Comparison of ENCODE assay signal across 22 cellular contexts in the genomic region with DNA sequence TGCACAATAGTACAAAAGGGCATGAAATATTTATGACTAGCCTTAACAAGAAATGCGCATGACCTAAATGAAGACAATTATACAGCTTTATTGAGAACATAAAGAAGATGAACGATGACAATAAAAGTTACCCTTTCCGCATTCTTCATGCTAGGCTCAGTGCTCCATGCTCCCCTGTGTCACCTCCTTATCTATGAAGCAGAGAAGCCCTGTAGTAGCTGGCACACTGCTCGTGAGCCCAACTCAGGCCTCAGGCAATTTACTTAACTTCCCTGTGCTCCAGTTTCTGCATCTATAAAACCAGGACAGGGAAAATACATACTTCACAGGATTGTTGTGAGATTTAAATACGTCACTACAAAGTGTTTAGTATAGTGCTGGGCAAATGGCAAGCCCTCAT.
"Had no signal": no experiment of that assay in that cellular context is flagged by ENCODE, and none has a peak within 500 bp of the region (broad histone marks: within the 10 kb centered on the region; RNA-seq: fewer than 3 reads in every experiment).

No MANE protein-coding gene starts in this region.

- H3K9ac ChIP-seq: parathyroid adenoma had no signal

- H3K9me3 Mint-ChIP-seq: activated T-cell treated with anti-CD3 and anti-CD28 coated beads, Interleukin-2, amount 50 U/mL, for 24 hours; brain; central memory CD8-positive, alpha-beta T cell; stimulated activated naive CD8-positive, alpha-beta T cell treated with anti-CD3 and anti-CD28 coated beads, Interleukin-15, Interleukin-2, amounts not matched to agents 100 ng/mL and 50 ng/mL, for 24 hours had no signal

- H3K36me3 Mint-ChIP-seq: activated naive CD8-positive, alpha-beta T cell; brain had no signal

- H3K4me3 ChIP-seq: testis had no signal

- H3K27me3 Mint-ChIP-seq: activated naive CD8-positive, alpha-beta T cell; activated T-cell treated with anti-CD3 and anti-CD28 coated beads, Interleukin-2, amount 50 U/mL, for 24 hours; brain; central memory CD8-positive, alpha-beta T cell; stimulated activated naive CD8-positive, alpha-beta T cell treated with anti-CD3 and anti-CD28 coated beads, Interleukin-15, Interleukin-2, amounts not matched to agents 100 ng/mL and 50 ng/mL, for 24 hours had no signal

- H3K9me3 ChIP-seq: testis had no signal

- H3K27ac ChIP-seq: parathyroid adenoma, testis had no signal

- DNase-seq: activated CD4-positive, alpha-beta T cell treated with anti-CD3 and anti-CD28 coated beads, Interleukin-2, amount 50 U/mL, for 4 hours; activated CD8-positive, alpha-beta memory T cell treated with anti-CD3 and anti-CD28 coated beads, Interleukin-2, amount 10 ng/mL, durations not matched to agents 7 days and 5 days; activated effector memory CD4-positive, alpha-beta T cell treated with anti-CD3 and anti-CD28 coated beads, Interleukin-2, amount 50 U/mL, for 16 hours; activated T-cell treated with anti-CD3 and anti-CD28 coated beads, Interleukin-2, amount 50 U/mL, for 24 hours; amygdala; dermis blood vessel endothelial cell; foreskin fibroblast; glutamatergic neuron; immature natural killer cell; mammary epithelial cell; retina; stimulated activated CD4-positive, alpha-beta T cell treated with anti-CD3 and anti-CD28 coated beads, Interleukin-15, amount 100 ng/mL, for 24 hours; stimulated activated CD4-positive, alpha-beta T cell treated with anti-CD3 and anti-CD28 coated beads, Interleukin-4, amount 100 ng/mL, for 24 hours; testis had no signal

- H3K27me3 ChIP-seq: testis had no signal

- H3K4me3 Mint-ChIP-seq: activated CD8-positive, alpha-beta memory T cell treated with anti-CD3 and anti-CD28 coated beads, Interleukin-2, amount 10 ng/mL, durations not matched to agents 7 days and 5 days; activated naive CD8-positive, alpha-beta T cell; activated T-cell treated with anti-CD3 and anti-CD28 coated beads, Interleukin-2, amount 50 U/mL, for 24 hours; brain; central memory CD8-positive, alpha-beta T cell; immature natural killer cell; stimulated activated naive CD8-positive, alpha-beta T cell treated with anti-CD3 and anti-CD28 coated beads, Interleukin-15, Interleukin-2, amounts not matched to agents 100 ng/mL and 50 ng/mL, for 24 hours had no signal

- H2AFZ ChIP-seq: parathyroid adenoma had no signal

- ATAC-seq: activated CD4-positive, CD25-positive, alpha-beta regulatory T cell treated with anti-CD3 and anti-CD28 coated beads, Interleukin-2, amount 50 U/mL, for 24 hours; activated CD8-positive, alpha-beta memory T cell treated with anti-CD3 and anti-CD28 coated beads, Interleukin-2, amount 10 ng/mL, durations not matched to agents 7 days and 5 days; esophagus mucosa; left lobe of liver had no signal

- H3K27ac Mint-ChIP-seq: activated CD8-positive, alpha-beta memory T cell treated with anti-CD3 and anti-CD28 coated beads, Interleukin-2, amount 10 ng/mL, durations not matched to agents 7 days and 5 days; activated naive CD8-positive, alpha-beta T cell; activated T-cell treated with anti-CD3 and anti-CD28 coated beads, Interleukin-2, amount 50 U/mL, for 24 hours; immature natural killer cell; stimulated activated naive CD8-positive, alpha-beta T cell treated with anti-CD3 and anti-CD28 coated beads, Interleukin-15, Interleukin-2, amounts not matched to agents 100 ng/mL and 50 ng/mL, for 24 hours had no signal

- H3K4me1 ChIP-seq: parathyroid adenoma, testis had no signal
